In the genomic region with DNA sequence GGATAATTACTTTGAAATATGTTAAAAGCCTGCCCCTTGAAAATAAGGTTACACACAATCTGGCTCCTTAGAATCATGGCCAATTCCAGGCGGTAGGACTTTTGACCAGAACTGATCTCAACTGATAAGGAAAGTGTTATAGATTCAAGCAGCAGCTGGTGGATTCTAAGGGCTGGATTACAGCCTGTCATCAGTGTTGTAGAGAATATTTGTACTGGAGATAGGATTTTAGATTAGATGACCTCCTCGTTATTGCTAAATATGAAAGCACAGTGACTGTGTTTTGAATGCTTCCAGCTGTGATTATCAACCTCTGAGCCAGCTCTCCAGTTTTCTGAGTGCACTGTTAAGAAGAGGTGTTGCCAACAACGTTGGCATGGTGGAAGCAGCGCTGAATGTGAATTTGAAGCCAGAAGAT, we compare ENCODE assay signal across 8 cellular contexts.
DNase-seq lines count a peak whose midpoint lies in the region; ATAC-seq, FAIRE-seq and TF ChIP-seq lines count a peak whose summit lies in the region.
"Not testable (repeated sequence)": the region's sequence is repeated elsewhere in the genome, so short reads cannot be mapped to it uniquely, and the experiment has no call there.

No MANE protein-coding gene starts in this region.

- H3K36me3 ChIP-seq in GM23248 (ENCODE audit: low read depth); heart left ventricle; lung (ENCODE audit: control insufficient read depth in 2 of 2, insufficient read depth in 2 of 2, low read length in 2 of 2); small intestine (ENCODE audit: control insufficient read depth in 2 of 2, insufficient read depth in 2 of 2, low read length in 2 of 2): not testable (repeated sequence)

- ATAC-seq in heart left ventricle (peak in 3 of 4 donors; percentile 49 to 66 (median 62)), lung (ENCODE audit: insufficient read depth, low FRiP score) (peak; percentile 47)

- in situ Hi-C loops in GM23248 (cut with MboI) = not testable (repeated sequence)

- not testable (repeated sequence) for H4K20me1 ChIP-seq in GM23248 (ENCODE audit: insufficient read depth)

- not testable (repeated sequence) for FAIRE-seq in small intestine (lab: Jason Lieb, UNC)

- H3K9me3 ChIP-seq in GM23248 (ENCODE audit: low read depth); heart left ventricle; lung (ENCODE audit: control insufficient read depth in 2 of 2, insufficient read depth in 1 of 2, low read length in 1 of 2); small intestine (ENCODE audit: control insufficient read depth, low read depth): not testable (repeated sequence)

- TF ChIP-seq CTCF in AG10803 (conservative IDR thresholded peaks at IDR 0.05; ENCODE audit: low read length); choroid plexus epithelial cell (conservative IDR thresholded peaks at IDR 0.05; ENCODE audit: low read depth, low read length); heart left ventricle (IDR thresholded peaks at IDR 0.05); lung (IDR thresholded peaks at IDR 0.05; ENCODE audit: control extremely low read depth, extremely low read depth): not testable (repeated sequence)

- not testable (repeated sequence) for H2AFZ ChIP-seq in GM23248

- TF ChIP-seq POLR2A in heart left ventricle (IDR thresholded peaks at IDR 0.05) = not testable (repeated sequence)

- not testable (repeated sequence) for H3K27ac ChIP-seq in GM23248; heart left ventricle; lung (ENCODE audit: low read depth in 1 of 2, low read length in 1 of 2); small intestine (ENCODE audit: low read depth in 1 of 2, low read length in 1 of 2)

- not testable (repeated sequence) for H3K9me2 ChIP-seq in GM23248 (ENCODE audit: insufficient read depth)

- peak overlapping the region; percentile 70 for H3K4me2 ChIP-seq in GM23248 (ENCODE audit: unreplicated experiment)

- not testable (repeated sequence) for H3K79me2 ChIP-seq in GM23248 (ENCODE audit: insufficient read depth)

- H3K27me3 ChIP-seq in GM23248 (replicated peaks; ENCODE audit: insufficient read depth); heart left ventricle; lung (ENCODE audit: control insufficient read depth, insufficient read depth); small intestine (ENCODE audit: control insufficient read depth in 2 of 2, insufficient read depth in 2 of 2, low read length in 2 of 2): not testable (repeated sequence)

- intact Hi-C loops in heart left ventricle (cut with DNase I) = not testable (repeated sequence)

- DNase-seq in AG10803 (ENCODE audit: low read depth) (peak; percentile 15), GM23248 (peak; percentile 17), NCI-H1436 (lab: John Stamatoyannopoulos, UW) (peak; percentile 1), NCI-H69 (lab: John Stamatoyannopoulos, UW) (peak; percentile 71), choroid plexus epithelial cell (ENCODE audit: low read depth) (peak; percentile 21), small intestine (peak; percentile 11)
- not testable (repeated sequence) for DNase-seq in heart left ventricle; lung (ENCODE audit: low spot score)

- H3K9ac ChIP-seq in GM23248 = not testable (repeated sequence)

- 4 to 6% methylated on average over 4 of the region's 4 CpGs for WGBS in GM23248 (ENCODE audit: low coverage in 1 of 2, low lambda C conversion rate in 2 of 2, missing lambda C conversion rate in 2 of 2), 2 experiments
- WGBS in heart left ventricle, 4 donors = 12 to 27% (median 20%) methylated on average over 4 of the region's 4 CpGs
- 41 to 77% methylated on average over 4 of the region's 4 CpGs for WGBS in lung, 2 donors
- WGBS in small intestine, 3 donors = 25 to 47% (median 30%) methylated on average over 4 of the region's 4 CpGs

- not testable (repeated sequence) for H3K4me1 ChIP-seq in GM23248 (ENCODE audit: insufficient read depth); lung (ENCODE audit: control insufficient read depth in 2 of 2, insufficient read depth in 2 of 2, low read length in 2 of 2); small intestine (ENCODE audit: control insufficient read depth in 2 of 2, insufficient read depth in 1 of 2, low read depth in 1 of 2, low read length in 1 of 2)
- peaks cover 0 to 22% (median 3%) of the 10 kb centered on the region in 12 donors for H3K4me1 ChIP-seq in heart left ventricle

- H3K4me3 ChIP-seq in AG10803 (ENCODE audit: low read length) (peak overlapping the region; percentile 9; the same call in 1 of the 2 replicates), GM23248 (peak overlapping the region; percentile 42; the same call in 1 of the 2 replicates)
- not testable (repeated sequence) for H3K4me3 ChIP-seq in choroid plexus epithelial cell (ENCODE audit: low read depth, low read length); heart left ventricle; lung; small intestine (ENCODE audit: low read depth in 1 of 2, low read length in 2 of 2)

- not testable (repeated sequence) for H3F3A ChIP-seq in GM23248 (ENCODE audit: insufficient read depth)
